15 cellular contexts compared by ENCODE assay signal in genomic region chr1:104768466-104768865, GRCh38.
DNase-seq lines count a peak whose midpoint lies in the region; ATAC-seq and TF ChIP-seq lines count a peak whose summit lies in the region.
"Had no signal": no experiment of that assay in that cellular context is flagged by ENCODE, and none has a peak within 500 bp of the region (broad histone marks: within the 10 kb centered on the region; RNA-seq: fewer than 3 reads in every experiment).

No MANE protein-coding gene starts in this region.

- no peaks in the 10 kb centered on the region for H3K9me3 Mint-ChIP-seq in nephron
- H3K9me3 Mint-ChIP-seq: CD14-positive monocyte, IgD-negative memory B cell had no signal

- DNase-seq in middle frontal gyrus (ENCODE audit: extremely low spot score, low spot score) (no peak), GM13977 (ENCODE audit: low spot score) (no peak)
- no peak for DNase-seq in activated T-cell treated with anti-CD3 and anti-CD28 coated beads, Interleukin-2, amount 50 U/mL, for 48 hours
- DNase-seq: activated CD4-positive, alpha-beta T cell treated with anti-CD3 and anti-CD28 coated beads for 36 hours; anterior cingulate cortex; mesendoderm; NCI-H1105; NCI-H446 treated with DMSO at 0.1 percent for 48 hours; T-helper 17 cell had no signal

- ATAC-seq in GM19043 (IDR thresholded peaks at IDR 0.05; ENCODE audit: low read depth, unreplicated experiment) (peak; percentile 57), GM21825 (IDR thresholded peaks at IDR 0.05; ENCODE audit: unreplicated experiment) (peak; percentile 73), HG03159 (IDR thresholded peaks at IDR 0.05; ENCODE audit: unreplicated experiment) (peak; percentile 82)
- ATAC-seq: activated CD4-positive, alpha-beta T cell treated with anti-CD3 and anti-CD28 coated beads for 36 hours; T-helper 17 cell had no signal

- in situ Hi-C loops in GM13977 (cut with MboI; ENCODE audit: low pct_unique_long_range_greater_than_20kb, low sequenced_read_pairs, unreplicated experiment): no loop called here

- H3K27me3 Mint-ChIP-seq in nephron (ENCODE audit: low read depth): no peaks in the 10 kb centered on the region
- H3K27me3 Mint-ChIP-seq: activated CD4-positive, alpha-beta T cell treated with anti-CD3 and anti-CD28 coated beads for 36 hours; IgD-negative memory B cell; T-helper 17 cell had no signal

- H3K36me3 Mint-ChIP-seq in nephron (ENCODE audit: low read depth): no peaks in the 10 kb centered on the region
- H3K36me3 Mint-ChIP-seq: CD14-positive monocyte, IgD-negative memory B cell had no signal

- H3K4me1 Mint-ChIP-seq in nephron: peaks cover 32% of the 10 kb centered on the region
- H3K4me1 Mint-ChIP-seq: activated CD4-positive, alpha-beta T cell treated with anti-CD3 and anti-CD28 coated beads for 36 hours; CD14-positive monocyte; T-helper 17 cell had no signal

- peak overlapping the region; percentile 84 to 88 (median 86) for H3K27ac Mint-ChIP-seq in nephron
- H3K27ac Mint-ChIP-seq: activated CD4-positive, alpha-beta T cell treated with anti-CD3 and anti-CD28 coated beads for 36 hours; CD14-positive monocyte; IgD-negative memory B cell; T-helper 17 cell had no signal

- no peak overlapping the region for H3K4me3 Mint-ChIP-seq in nephron
- H3K4me3 Mint-ChIP-seq: activated CD4-positive, alpha-beta T cell treated with anti-CD3 and anti-CD28 coated beads for 36 hours; CD14-positive monocyte; T-helper 17 cell had no signal

- TF ChIP-seq CTCF in nephron (IDR thresholded peaks at IDR 0.05; ENCODE audit: unreplicated experiment in 3 of 3) (no peak), GM13977 (IDR thresholded peaks at IDR 0.05; ENCODE audit: extremely low read depth, insufficient read depth, missing control alignments) (no peak)
